In genomic region chr2:237705225-237705524, GRCh38 we compare ENCODE assay signal across 1 cellular context.
TF ChIP-seq lines count a peak whose summit lies in the region.

No MANE protein-coding gene starts in this region.

TF ChIP-seq in H1, 55 proteins besides CTCF, POLR2A, EP300 and RAD21 (continued from another document):
- no peak for TF ChIP-seq POU5F1 (IDR thresholded peaks at IDR 0.05; ENCODE audit: low read depth, low read length)
- TF ChIP-seq USF2 (IDR thresholded peaks at IDR 0.05; ENCODE audit: low read length), result no peak
- no peak for TF ChIP-seq CTBP2 (IDR thresholded peaks at IDR 0.05; ENCODE audit: borderline replicate concordance, insufficient read depth, insufficient read length, low read length)
- no peak for TF ChIP-seq CHD1 (IDR thresholded peaks at IDR 0.05; ENCODE audit: low read depth, low read length)
- no peak for TF ChIP-seq MAX (IDR thresholded peaks at IDR 0.05)
- TF ChIP-seq FOSL1 (IDR thresholded peaks at IDR 0.05; ENCODE audit: insufficient read depth, low read depth, low read length), result no peak
- TF ChIP-seq POLR2AphosphoS5 (IDR thresholded peaks at IDR 0.05; ENCODE audit: low read depth, low read length), result no peak
- no peak for TF ChIP-seq CBX8 (IDR thresholded peaks at IDR 0.05; ENCODE audit: borderline replicate concordance, low read depth, low read length)
- no peak for TF ChIP-seq TBP (IDR thresholded peaks at IDR 0.05; ENCODE audit: low read depth, low read length)
